In the genomic region with DNA sequence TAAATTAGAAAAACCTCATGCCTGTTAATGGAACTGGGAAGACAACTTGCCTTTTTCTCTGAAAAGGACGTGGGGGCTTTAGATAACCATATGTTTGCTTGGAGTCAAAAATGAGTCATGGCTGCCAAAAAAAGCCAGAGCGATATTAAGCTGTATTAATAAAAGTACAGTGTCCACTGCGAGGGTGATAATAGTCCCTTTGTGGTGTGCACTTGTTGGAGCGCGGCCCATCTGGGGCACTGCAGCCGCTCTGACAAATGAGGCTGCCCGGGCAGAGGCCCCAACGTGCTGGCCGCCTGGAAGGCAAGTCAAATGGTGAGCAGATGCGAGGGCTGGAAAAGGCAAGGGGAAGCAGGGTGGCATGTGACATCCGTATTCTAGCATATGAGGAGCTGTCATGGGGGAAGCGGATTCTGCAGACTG, we compare ENCODE assay signal across 1 cellular context.
TF ChIP-seq lines count a peak whose summit lies in the region.

No MANE protein-coding gene starts in this region.

TF ChIP-seq in K562, 482 proteins besides CTCF, POLR2A, EP300 and RAD21 (continued from another document and continues in another):
- TF ChIP-seq, protein P1, sequence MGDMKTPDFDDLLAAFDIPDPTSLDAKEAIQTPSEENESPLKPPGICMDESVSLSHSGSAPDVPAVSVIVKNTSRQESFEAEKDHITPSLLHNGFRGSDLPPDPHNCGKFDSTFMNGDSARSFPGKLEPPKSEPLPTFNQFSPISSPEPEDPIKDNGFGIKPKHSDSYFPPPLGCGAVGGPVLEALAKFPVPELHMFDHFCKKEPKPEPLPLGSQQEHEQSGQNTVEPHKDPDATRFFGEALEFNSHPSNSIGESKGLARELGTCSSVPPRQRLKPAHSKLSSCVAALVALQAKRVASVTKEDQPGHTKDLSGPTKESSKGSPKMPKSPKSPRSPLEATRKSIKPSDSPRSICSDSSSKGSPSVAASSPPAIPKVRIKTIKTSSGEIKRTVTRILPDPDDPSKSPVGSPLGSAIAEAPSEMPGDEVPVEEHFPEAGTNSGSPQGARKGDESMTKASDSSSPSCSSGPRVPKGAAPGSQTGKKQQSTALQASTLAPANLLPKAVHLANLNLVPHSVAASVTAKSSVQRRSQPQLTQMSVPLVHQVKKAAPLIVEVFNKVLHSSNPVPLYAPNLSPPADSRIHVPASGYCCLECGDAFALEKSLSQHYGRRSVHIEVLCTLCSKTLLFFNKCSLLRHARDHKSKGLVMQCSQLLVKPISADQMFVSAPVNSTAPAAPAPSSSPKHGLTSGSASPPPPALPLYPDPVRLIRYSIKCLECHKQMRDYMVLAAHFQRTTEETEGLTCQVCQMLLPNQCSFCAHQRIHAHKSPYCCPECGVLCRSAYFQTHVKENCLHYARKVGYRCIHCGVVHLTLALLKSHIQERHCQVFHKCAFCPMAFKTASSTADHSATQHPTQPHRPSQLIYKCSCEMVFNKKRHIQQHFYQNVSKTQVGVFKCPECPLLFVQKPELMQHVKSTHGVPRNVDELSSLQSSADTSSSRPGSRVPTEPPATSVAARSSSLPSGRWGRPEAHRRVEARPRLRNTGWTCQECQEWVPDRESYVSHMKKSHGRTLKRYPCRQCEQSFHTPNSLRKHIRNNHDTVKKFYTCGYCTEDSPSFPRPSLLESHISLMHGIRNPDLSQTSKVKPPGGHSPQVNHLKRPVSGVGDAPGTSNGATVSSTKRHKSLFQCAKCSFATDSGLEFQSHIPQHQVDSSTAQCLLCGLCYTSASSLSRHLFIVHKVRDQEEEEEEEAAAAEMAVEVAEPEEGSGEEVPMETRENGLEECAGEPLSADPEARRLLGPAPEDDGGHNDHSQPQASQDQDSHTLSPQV (IDR thresholded peaks at IDR 0.05), result peak; percentile 33; the same call in 1 of the 2 replicates
- TF ChIP-seq ID3 (CRISPR knock-in tag; IDR thresholded peaks at IDR 0.05) (no peak), ID3 (tag; IDR thresholded peaks at IDR 0.05) (no peak), MITF (IDR thresholded peaks at IDR 0.05) (no peak), MXI1 (IDR thresholded peaks at IDR 0.05; ENCODE audit: low read depth, low read length) (no peak), ZNF197 (CRISPR knock-in tag; IDR thresholded peaks at IDR 0.05; ENCODE audit: low read depth) (no peak), CBX5 (IDR thresholded peaks at IDR 0.05; ENCODE audit: borderline replicate concordance, low read depth) (no peak), ESRRA (IDR thresholded peaks at IDR 0.05; ENCODE audit: borderline replicate concordance, low read depth) (no peak), ZFP30 (CRISPR knock-in tag; IDR thresholded peaks at IDR 0.05; ENCODE audit: borderline replicate concordance) (no peak), KAT8 (IDR thresholded peaks at IDR 0.05; ENCODE audit: low read depth) (no peak), DDX20 (tag; IDR thresholded peaks at IDR 0.05; ENCODE audit: low read depth) (no peak), ZNF445 (CRISPR knock-in tag; IDR thresholded peaks at IDR 0.05; ENCODE audit: low read depth) (no peak), MGA (IDR thresholded peaks at IDR 0.05) (peak; percentile 74)
- TF ChIP-seq, protein P2, sequence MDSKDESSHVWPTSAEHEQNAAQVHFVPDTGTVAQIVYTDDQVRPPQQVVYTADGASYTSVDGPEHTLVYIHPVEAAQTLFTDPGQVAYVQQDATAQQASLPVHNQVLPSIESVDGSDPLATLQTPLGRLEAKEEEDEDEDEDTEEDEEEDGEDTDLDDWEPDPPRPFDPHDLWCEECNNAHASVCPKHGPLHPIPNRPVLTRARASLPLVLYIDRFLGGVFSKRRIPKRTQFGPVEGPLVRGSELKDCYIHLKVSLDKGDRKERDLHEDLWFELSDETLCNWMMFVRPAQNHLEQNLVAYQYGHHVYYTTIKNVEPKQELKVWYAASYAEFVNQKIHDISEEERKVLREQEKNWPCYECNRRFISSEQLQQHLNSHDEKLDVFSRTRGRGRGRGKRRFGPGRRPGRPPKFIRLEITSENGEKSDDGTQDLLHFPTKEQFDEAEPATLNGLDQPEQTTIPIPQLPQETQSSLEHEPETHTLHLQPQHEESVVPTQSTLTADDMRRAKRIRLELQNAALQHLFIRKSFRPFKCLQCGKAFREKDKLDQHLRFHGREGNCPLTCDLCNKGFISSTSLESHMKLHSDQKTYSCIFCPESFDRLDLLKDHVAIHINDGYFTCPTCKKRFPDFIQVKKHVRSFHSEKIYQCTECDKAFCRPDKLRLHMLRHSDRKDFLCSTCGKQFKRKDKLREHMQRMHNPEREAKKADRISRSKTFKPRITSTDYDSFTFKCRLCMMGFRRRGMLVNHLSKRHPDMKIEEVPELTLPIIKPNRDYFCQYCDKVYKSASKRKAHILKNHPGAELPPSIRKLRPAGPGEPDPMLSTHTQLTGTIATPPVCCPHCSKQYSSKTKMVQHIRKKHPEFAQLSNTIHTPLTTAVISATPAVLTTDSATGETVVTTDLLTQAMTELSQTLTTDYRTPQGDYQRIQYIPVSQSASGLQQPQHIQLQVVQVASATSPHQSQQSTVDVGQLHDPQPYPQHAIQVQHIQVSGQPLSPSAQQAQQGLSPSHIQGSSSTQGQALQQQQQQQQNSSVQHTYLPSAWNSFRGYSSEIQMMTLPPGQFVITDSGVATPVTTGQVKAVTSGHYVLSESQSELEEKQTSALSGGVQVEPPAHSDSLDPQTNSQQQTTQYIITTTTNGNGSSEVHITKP (IDR thresholded peaks at IDR 0.05; ENCODE audit: partially characterized antibody), result no peak
- TF ChIP-seq, protein P3, sequence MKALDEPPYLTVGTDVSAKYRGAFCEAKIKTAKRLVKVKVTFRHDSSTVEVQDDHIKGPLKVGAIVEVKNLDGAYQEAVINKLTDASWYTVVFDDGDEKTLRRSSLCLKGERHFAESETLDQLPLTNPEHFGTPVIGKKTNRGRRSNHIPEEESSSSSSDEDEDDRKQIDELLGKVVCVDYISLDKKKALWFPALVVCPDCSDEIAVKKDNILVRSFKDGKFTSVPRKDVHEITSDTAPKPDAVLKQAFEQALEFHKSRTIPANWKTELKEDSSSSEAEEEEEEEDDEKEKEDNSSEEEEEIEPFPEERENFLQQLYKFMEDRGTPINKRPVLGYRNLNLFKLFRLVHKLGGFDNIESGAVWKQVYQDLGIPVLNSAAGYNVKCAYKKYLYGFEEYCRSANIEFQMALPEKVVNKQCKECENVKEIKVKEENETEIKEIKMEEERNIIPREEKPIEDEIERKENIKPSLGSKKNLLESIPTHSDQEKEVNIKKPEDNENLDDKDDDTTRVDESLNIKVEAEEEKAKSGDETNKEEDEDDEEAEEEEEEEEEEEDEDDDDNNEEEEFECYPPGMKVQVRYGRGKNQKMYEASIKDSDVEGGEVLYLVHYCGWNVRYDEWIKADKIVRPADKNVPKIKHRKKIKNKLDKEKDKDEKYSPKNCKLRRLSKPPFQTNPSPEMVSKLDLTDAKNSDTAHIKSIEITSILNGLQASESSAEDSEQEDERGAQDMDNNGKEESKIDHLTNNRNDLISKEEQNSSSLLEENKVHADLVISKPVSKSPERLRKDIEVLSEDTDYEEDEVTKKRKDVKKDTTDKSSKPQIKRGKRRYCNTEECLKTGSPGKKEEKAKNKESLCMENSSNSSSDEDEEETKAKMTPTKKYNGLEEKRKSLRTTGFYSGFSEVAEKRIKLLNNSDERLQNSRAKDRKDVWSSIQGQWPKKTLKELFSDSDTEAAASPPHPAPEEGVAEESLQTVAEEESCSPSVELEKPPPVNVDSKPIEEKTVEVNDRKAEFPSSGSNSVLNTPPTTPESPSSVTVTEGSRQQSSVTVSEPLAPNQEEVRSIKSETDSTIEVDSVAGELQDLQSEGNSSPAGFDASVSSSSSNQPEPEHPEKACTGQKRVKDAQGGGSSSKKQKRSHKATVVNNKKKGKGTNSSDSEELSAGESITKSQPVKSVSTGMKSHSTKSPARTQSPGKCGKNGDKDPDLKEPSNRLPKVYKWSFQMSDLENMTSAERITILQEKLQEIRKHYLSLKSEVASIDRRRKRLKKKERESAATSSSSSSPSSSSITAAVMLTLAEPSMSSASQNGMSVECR (CRISPR knock-in tag; IDR thresholded peaks at IDR 0.05), result no peak
- TF ChIP-seq, protein P4, sequence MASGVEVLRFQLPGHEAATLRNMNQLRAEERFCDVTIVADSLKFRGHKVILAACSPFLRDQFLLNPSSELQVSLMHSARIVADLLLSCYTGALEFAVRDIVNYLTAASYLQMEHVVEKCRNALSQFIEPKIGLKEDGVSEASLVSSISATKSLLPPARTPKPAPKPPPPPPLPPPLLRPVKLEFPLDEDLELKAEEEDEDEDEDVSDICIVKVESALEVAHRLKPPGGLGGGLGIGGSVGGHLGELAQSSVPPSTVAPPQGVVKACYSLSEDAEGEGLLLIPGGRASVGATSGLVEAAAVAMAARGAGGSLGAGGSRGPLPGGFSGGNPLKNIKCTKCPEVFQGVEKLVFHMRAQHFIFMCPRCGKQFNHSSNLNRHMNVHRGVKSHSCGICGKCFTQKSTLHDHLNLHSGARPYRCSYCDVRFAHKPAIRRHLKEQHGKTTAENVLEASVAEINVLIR (CRISPR knock-in tag; IDR thresholded peaks at IDR 0.05), result no peak
